In the genomic region with DNA sequence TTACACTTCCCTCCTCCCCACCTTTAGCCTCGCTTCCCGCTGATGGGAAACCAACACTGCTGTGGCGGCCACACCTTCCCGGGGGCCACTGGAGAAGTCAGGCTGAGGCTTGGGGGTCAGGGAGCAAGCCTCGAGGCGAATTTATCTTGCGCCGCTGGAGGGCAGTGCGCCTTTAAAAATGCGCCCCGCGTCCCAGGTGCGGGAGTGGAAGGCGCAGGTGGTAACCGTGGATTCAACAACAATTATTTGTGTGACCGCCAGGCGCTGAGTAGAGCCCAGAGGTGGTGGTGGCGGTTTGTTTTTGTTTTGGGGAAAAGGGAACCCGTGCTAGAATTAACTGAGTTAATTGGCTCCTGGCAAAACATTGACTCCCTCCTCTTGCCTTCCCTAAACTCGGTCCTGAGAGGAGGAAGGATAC, we compare ENCODE assay signal across 8 cellular contexts.
DNase-seq lines count a peak whose midpoint lies in the region; ATAC-seq and TF ChIP-seq lines count a peak whose summit lies in the region.

No MANE protein-coding gene starts in this region.

- peaks cover 4% of the 10 kb centered on the region for H3K79me2 ChIP-seq in KMS-11 (ENCODE audit: insufficient read depth, low read depth)

- H2AFZ ChIP-seq in KMS-11 (ENCODE audit: low read depth) = peak overlapping the region; percentile 54; the same call in 1 of the 2 replicates

- H3K27ac Mint-ChIP-seq in activated naive CD8-positive, alpha-beta T cell treated with anti-CD3 and anti-CD28 coated beads, Interleukin-2, amount 50 U/mL, for 24 hours = no peak overlapping the region

- peak overlapping the region; percentile 65 for H3K4me3 Mint-ChIP-seq in activated naive CD8-positive, alpha-beta T cell treated with anti-CD3 and anti-CD28 coated beads, Interleukin-2, amount 50 U/mL, for 24 hours

- peak overlapping the region; percentile 64 for H3K4me2 ChIP-seq in KMS-11

- H3K4me1 ChIP-seq in ES-I3 (ENCODE audit: insufficient read depth, low read length) = peaks cover 10% of the 10 kb centered on the region
- H3K4me1 ChIP-seq in KMS-11 (ENCODE audit: low read depth, poor library complexity, severe bottlenecking) = peaks cover 20% of the 10 kb centered on the region

- H3K27ac ChIP-seq in KMS-11 = no peak overlapping the region

- H3K4me3 ChIP-seq in KMS-11 (IDR thresholded peaks at IDR 0.05; ENCODE audit: insufficient read depth, low read depth, low read length) = no peak overlapping the region

- DNase-seq in SW480 (ENCODE audit: low spot score) = peak; percentile 77
- peak; percentile 75 for DNase-seq in activated naive CD8-positive, alpha-beta T cell treated with anti-CD3 and anti-CD28 coated beads, Interleukin-2, amount 50 U/mL, for 24 hours
- peak; percentile 46 for DNase-seq in iPS DF 4.7 (ENCODE audit: extremely low read depth, low spot score)
- DNase-seq in stimulated activated CD4-positive, alpha-beta T cell treated with anti-CD3 and anti-CD28 coated beads, Interleukin-15, amount 100 ng/mL, for 24 hours = peak; percentile 77

- peaks cover 48% of the 10 kb centered on the region for H3K27me3 Mint-ChIP-seq in activated naive CD8-positive, alpha-beta T cell treated with anti-CD3 and anti-CD28 coated beads, Interleukin-2, amount 50 U/mL, for 24 hours

- H3K9me3 Mint-ChIP-seq in activated naive CD8-positive, alpha-beta T cell treated with anti-CD3 and anti-CD28 coated beads, Interleukin-2, amount 50 U/mL, for 24 hours = no peaks in the 10 kb centered on the region

- H3K9me3 ChIP-seq in ES-I3 (ENCODE audit: control insufficient read depth, insufficient read depth, low read length) = no peaks in the 10 kb centered on the region

- H3K36me3 ChIP-seq in ES-I3 (ENCODE audit: insufficient read depth, low read length) (no peaks in the 10 kb centered on the region), KMS-11 (ENCODE audit: insufficient read depth) (no peaks in the 10 kb centered on the region)

- H3K9ac ChIP-seq in ES-I3 (ENCODE audit: low read depth, low read length) = peak overlapping the region; percentile 76; the same call in 1 of the 2 replicates
- H3K9ac ChIP-seq in KMS-11 = no peak overlapping the region

- peak; percentile 37 for ATAC-seq in activated naive CD8-positive, alpha-beta T cell treated with anti-CD3 and anti-CD28 coated beads, Interleukin-2, amount 50 U/mL, for 24 hours
- ATAC-seq in GM21367 (IDR thresholded peaks at IDR 0.05; ENCODE audit: unreplicated experiment) (no peak), GM18520 (IDR thresholded peaks at IDR 0.05; ENCODE audit: unreplicated experiment) (no peak)

- peak; percentile 83 for TF ChIP-seq CTCF in KMS-11 (conservative IDR thresholded peaks at IDR 0.05; ENCODE audit: low read depth, low read length)

- peaks cover 61% of the 10 kb centered on the region for H3K27me3 ChIP-seq in KMS-11 (ENCODE audit: insufficient read depth, low read depth)

- peaks cover 36% of the 10 kb centered on the region for H3K4me1 Mint-ChIP-seq in activated naive CD8-positive, alpha-beta T cell treated with anti-CD3 and anti-CD28 coated beads, Interleukin-2, amount 50 U/mL, for 24 hours

- peaks cover 2% of the 10 kb centered on the region for H3K36me3 Mint-ChIP-seq in activated naive CD8-positive, alpha-beta T cell treated with anti-CD3 and anti-CD28 coated beads, Interleukin-2, amount 50 U/mL, for 24 hours (ENCODE audit: low read depth)

- no peaks in the 10 kb centered on the region for H4K20me1 ChIP-seq in KMS-11 (ENCODE audit: insufficient read depth)
